ENCODE assay signal across 8 cellular contexts in genomic region chr14:89303452-89304435, GRCh38.
A peak's percentile ranks its signal among the peaks of the same experiment; 100 is the strongest.
DNase-seq lines count a peak whose midpoint lies in the region; ATAC-seq, FAIRE-seq and TF ChIP-seq lines count a peak whose summit lies in the region.

No MANE protein-coding gene starts in this region.

- peaks cover 0 to 24% (median 2%) of the 10 kb centered on the region in 3 donors for H3K4me1 ChIP-seq in pancreas

- no peaks in the 10 kb centered on the region for H3K36me3 ChIP-seq in pancreas

- peaks cover 73% of the 10 kb centered on the region for H3K4me1 Mint-ChIP-seq in activated naive CD8-positive, alpha-beta T cell (ENCODE audit: low read depth)

- no peaks in the 10 kb centered on the region for H3K9me3 ChIP-seq in pancreas

- no peaks in the 10 kb centered on the region for H3K9me3 Mint-ChIP-seq in activated naive CD8-positive, alpha-beta T cell (ENCODE audit: low read depth)

- FAIRE-seq in pancreas (lab: Jason Lieb, UNC) = peak; percentile 63

- 52 to 53% methylated on average over 14 of the region's 14 CpGs for WGBS in pancreas, 2 donors

- no peak overlapping the region for H3K4me3 ChIP-seq in pancreas

- peaks cover 14% of the 10 kb centered on the region for H3K36me3 Mint-ChIP-seq in activated naive CD8-positive, alpha-beta T cell

- H3K4me3 Mint-ChIP-seq in activated naive CD8-positive, alpha-beta T cell = peak overlapping the region; percentile 76

- intact Hi-C loops in Right ventricle myocardium superior (cut with DNase I) = loop anchor here (10.0 kb wide), 1 partner anchor 111 kb away; the partner anchor contains the start of gene FOXN3
- intact Hi-C loops in pancreas (cut with DNase I) = no loop called here

- peak; percentile 61 for ATAC-seq in GM18909 (IDR thresholded peaks at IDR 0.05; ENCODE audit: poor library complexity, unreplicated experiment)
- ATAC-seq in HG03060 (IDR thresholded peaks at IDR 0.05; ENCODE audit: low read depth, unreplicated experiment) = peak; percentile 40
- peak; percentile 79 for ATAC-seq in Right ventricle myocardium superior (ENCODE audit: poor library complexity)
- peak; percentile 55 to 80 (median 67) for ATAC-seq in pancreas

- no peaks in the 10 kb centered on the region for H3K27me3 ChIP-seq in pancreas

- no peaks in the 10 kb centered on the region for H3K27me3 Mint-ChIP-seq in activated naive CD8-positive, alpha-beta T cell

- peak overlapping the region; percentile 95 for H3K27ac Mint-ChIP-seq in activated naive CD8-positive, alpha-beta T cell

- H3K27ac ChIP-seq in pancreas = peak overlapping the region in 2 of 4 donors; percentile 54 to 63

- TF ChIP-seq CTCF in pancreas (IDR thresholded peaks at IDR 0.05) = no peak

- DNase-seq in C1 segment of cervical spinal cord (lab: John Stamatoyannopoulos, UW) (peak in 11 of 14 donors; percentile 25 to 69 (median 39)), NCI-H2196 (lab: John Stamatoyannopoulos, UW; ENCODE audit: unreplicated experiment) (peak; percentile 49), Right ventricle myocardium superior (peak; percentile 61), pancreas (peak in 1 of 6 donors; percentile 43), NCI-H82 treated with DMSO at 0.1 percent for 48 hours (lab: John Stamatoyannopoulos, UW; ENCODE audit: unreplicated experiment) (no peak)
